In the genomic region with DNA sequence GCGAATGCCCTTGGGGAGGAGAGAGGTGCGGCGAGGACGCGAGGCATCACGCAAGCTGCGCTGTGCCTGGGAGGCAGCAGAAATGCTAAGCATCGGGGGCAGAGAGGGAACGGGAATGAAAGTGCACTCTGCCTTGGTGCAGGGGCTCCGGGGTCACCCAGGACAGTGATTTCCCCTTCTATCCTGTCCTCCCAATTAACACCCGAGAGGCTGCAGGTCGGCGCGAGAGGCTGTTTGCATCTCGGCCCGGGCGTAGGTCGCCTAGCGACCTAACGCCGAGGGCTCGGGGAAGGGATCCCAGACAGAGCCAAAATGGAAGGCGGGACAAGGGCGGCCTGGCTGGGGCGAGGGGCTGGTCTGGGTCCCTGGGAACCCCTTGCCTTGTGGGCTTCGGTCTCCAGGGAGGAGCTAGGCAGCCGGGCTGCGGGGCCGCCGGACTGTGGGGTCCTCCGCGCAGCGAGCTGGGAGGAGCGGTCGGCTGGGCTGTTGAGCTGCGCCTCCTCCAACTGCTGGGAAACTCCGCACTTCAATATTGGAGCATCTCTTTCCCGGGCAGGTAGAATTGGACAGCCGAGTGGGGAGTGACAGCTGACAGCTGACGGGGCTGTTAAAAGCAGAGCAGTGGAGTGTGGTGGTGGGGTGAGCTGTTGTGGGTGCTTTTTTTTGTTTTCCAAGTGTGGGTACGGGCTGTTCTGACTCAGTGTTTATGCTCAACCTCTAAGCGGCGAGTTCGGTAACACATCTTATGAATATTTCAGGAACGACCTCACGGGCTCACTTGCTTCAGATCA, we compare ENCODE assay signal across 2 cellular contexts.
TF ChIP-seq lines count a peak whose summit lies in the region.

No MANE protein-coding gene starts in this region.

TF ChIP-seq in GM23338, 12 proteins besides CTCF, POLR2A, EP300 and RAD21:
- TF ChIP-seq STAT1 (IDR thresholded peaks at IDR 0.05; ENCODE audit: unreplicated experiment), result no peak
- TF ChIP-seq EZH2 (IDR thresholded peaks at IDR 0.05; ENCODE audit: low read depth, unreplicated experiment), result peak; percentile 71

TF ChIP-seq in K562, 482 proteins besides CTCF, POLR2A, EP300 and RAD21:
- TF ChIP-seq, protein P1, sequence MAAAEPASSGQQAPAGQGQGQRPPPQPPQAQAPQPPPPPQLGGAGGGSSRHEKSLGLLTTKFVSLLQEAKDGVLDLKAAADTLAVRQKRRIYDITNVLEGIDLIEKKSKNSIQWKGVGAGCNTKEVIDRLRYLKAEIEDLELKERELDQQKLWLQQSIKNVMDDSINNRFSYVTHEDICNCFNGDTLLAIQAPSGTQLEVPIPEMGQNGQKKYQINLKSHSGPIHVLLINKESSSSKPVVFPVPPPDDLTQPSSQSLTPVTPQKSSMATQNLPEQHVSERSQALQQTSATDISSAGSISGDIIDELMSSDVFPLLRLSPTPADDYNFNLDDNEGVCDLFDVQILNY (CRISPR knock-in tag; IDR thresholded peaks at IDR 0.05), result no peak
- TF ChIP-seq RFX5 (IDR thresholded peaks at IDR 0.05; ENCODE audit: low read depth, low read length) (no peak), SRSF1 (IDR thresholded peaks at IDR 0.05; ENCODE audit: low read depth, low read length) (no peak), ETV5 (CRISPR knock-in tag; IDR thresholded peaks at IDR 0.05; ENCODE audit: low read depth) (no peak)
- TF ChIP-seq, protein P2, sequence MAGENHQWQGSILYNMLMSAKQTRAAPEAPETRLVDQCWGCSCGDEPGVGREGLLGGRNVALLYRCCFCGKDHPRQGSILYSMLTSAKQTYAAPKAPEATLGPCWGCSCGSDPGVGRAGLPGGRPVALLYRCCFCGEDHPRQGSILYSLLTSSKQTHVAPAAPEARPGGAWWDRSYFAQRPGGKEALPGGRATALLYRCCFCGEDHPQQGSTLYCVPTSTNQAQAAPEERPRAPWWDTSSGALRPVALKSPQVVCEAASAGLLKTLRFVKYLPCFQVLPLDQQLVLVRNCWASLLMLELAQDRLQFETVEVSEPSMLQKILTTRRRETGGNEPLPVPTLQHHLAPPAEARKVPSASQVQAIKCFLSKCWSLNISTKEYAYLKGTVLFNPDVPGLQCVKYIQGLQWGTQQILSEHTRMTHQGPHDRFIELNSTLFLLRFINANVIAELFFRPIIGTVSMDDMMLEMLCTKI (IDR thresholded peaks at IDR 0.05; ENCODE audit: partially characterized antibody), result no peak
- TF ChIP-seq, protein P3, sequence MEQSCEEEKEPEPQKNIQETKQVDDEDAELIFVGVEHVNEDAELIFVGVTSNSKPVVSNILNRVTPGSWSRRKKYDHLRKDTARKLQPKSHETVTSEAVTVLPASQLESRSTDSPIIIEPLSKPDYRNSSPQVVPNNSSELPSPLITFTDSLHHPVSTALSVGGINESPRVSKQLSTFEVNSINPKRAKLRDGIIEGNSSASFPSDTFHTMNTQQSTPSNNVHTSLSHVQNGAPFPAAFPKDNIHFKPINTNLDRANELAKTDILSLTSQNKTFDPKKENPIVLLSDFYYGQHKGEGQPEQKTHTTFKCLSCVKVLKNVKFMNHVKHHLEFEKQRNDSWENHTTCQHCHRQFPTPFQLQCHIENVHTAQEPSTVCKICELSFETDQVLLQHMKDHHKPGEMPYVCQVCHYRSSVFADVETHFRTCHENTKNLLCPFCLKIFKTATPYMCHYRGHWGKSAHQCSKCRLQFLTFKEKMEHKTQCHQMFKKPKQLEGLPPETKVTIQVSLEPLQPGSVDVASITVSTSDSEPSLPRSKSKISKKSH (CRISPR knock-in tag; IDR thresholded peaks at IDR 0.05), result no peak
